ENCODE assay signal across 32 cellular contexts in the genomic region with DNA sequence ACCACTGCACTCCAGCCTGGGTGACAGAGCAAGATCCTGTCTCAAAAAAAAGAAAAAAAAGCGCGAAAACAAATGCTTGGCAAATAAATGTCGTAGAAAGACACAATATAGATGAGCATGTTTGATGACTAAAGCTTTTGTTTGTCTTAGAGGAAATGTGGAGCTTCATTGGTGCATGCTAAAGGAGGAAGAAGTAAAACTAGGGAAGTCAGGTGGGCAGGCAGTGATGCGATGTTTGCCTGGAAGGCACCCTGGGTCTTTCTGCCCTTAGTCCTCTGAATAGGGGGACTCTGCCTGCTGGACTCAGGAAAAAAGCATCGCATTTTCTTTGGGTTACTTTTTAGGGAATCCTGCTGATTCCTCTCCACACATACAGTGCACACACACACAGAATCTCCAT. TPM values are rescaled to one million over a fixed set of nuclear protein-coding genes. Genes with fewer than 3 reads are reported as not detected.
"Had no signal": no experiment of that assay in that cellular context is flagged by ENCODE, and none has a peak within 500 bp of the region (broad histone marks: within the 10 kb centered on the region; RNA-seq: fewer than 3 reads in every experiment).

No MANE protein-coding gene starts in this region.

- H3K27me3 Mint-ChIP-seq: activated naive CD8-positive, alpha-beta T cell treated with anti-CD3 and anti-CD28 coated beads for 36 hours; effector memory CD8-positive, alpha-beta T cell; naive thymus-derived CD4-positive, alpha-beta T cell had no signal

- H3K4me3 Mint-ChIP-seq: activated naive CD4-positive, alpha-beta T cell treated with anti-CD3 and anti-CD28 coated beads for 36 hours; activated naive CD8-positive, alpha-beta T cell treated with anti-CD3 and anti-CD28 coated beads for 36 hours; brain; effector memory CD8-positive, alpha-beta T cell; mesothelial cell of epicardium; naive thymus-derived CD4-positive, alpha-beta T cell had no signal

- DNase-seq: activated CD4-positive, alpha-beta T cell treated with anti-CD3 and anti-CD28 coated beads for 48 hours; activated CD4-positive, alpha-beta T cell treated with anti-CD3 and anti-CD28 coated beads, Interleukin-2, amount 50 U/mL, for 48 hours; activated CD8-positive, alpha-beta memory T cell treated with anti-CD3 and anti-CD28 coated beads for 24 hours; activated effector memory CD4-positive, alpha-beta T cell treated with Interleukin-2 at 50 U/mL for 16 hours; activated naive CD4-positive, alpha-beta T cell treated with anti-CD3 and anti-CD28 coated beads for 36 hours; activated naive CD8-positive, alpha-beta T cell treated with anti-CD3 and anti-CD28 coated beads for 36 hours; cerebellar nuclear complex; colonic mucosa; effector memory CD8-positive, alpha-beta T cell; erythroblast; islet precursor cell; left cardiac atrium; left ventricle myocardium superior; naive thymus-derived CD4-positive, alpha-beta T cell; nucleus accumbens; pancreas; sigmoid colon; small intestine; stimulated activated CD4-positive, alpha-beta T cell treated with anti-CD3 and anti-CD28 coated beads, Interleukin-4, amount 100 ng/mL, for 4 hours; stimulated activated CD8-positive, alpha-beta memory T cell treated with anti-CD3 and anti-CD28 coated beads, Interleukin-4, amount 100 ng/mL, for 48 hours; stimulated activated naive CD4-positive, alpha-beta T cell; T-helper 1 cell had no signal

- H3K9me3 ChIP-seq: colonic mucosa, gastrocnemius medialis, pancreas, prostate gland had no signal

- H3K27ac Mint-ChIP-seq: activated naive CD4-positive, alpha-beta T cell treated with anti-CD3 and anti-CD28 coated beads for 36 hours; activated naive CD8-positive, alpha-beta T cell treated with anti-CD3 and anti-CD28 coated beads for 36 hours; brain; effector memory CD8-positive, alpha-beta T cell; mesothelial cell of epicardium had no signal

- H3K4me1 Mint-ChIP-seq: brain, mesothelial cell of epicardium had no signal

- ATAC-seq: activated CD4-positive, CD25-positive, alpha-beta regulatory T cell treated with anti-CD3 and anti-CD28 coated beads, Interleukin-2, amount 50 U/mL, for 24 hours; effector memory CD8-positive, alpha-beta T cell; gastrocnemius medialis; left cardiac atrium; left ventricle myocardium superior; naive thymus-derived CD4-positive, alpha-beta T cell; pancreas had no signal

RNA-seq across cellular contexts. Expression of gene ZNF750, which starts 20.8 kb away (rescaled TPM):
- total RNA-seq: activated naive CD4-positive, alpha-beta T cell treated with anti-CD3 and anti-CD28 coated beads for 36 hours; activated naive CD8-positive, alpha-beta T cell treated with anti-CD3 and anti-CD28 coated beads for 36 hours; ascending aorta; cardiac muscle cell; colonic mucosa; left cardiac atrium; naive thymus-derived CD4-positive, alpha-beta T cell; pancreas; sigmoid colon; temporal lobe; tibial nerve had no signal
- polyA plus RNA-seq: neural cell had no signal
